Comparison of ENCODE assay signal across 8 cellular contexts in genomic region chr22:36160499-36160942, GRCh38. TPM values are rescaled to one million over a fixed set of nuclear protein-coding genes. Genes with fewer than 3 reads are reported as not detected.
DNase-seq lines count a peak whose midpoint lies in the region; ATAC-seq and TF ChIP-seq lines count a peak whose summit lies in the region.

Gene APOL3, minus strand, starts transcription at chr22:36160755. Its CDS starts 11,700 bp downstream, at chr22:36149055.

- TF ChIP-seq CTCF in AG10803 (conservative IDR thresholded peaks at IDR 0.05; ENCODE audit: low read length) (no peak), IMR-90 (conservative IDR thresholded peaks at IDR 0.05; ENCODE audit: low read depth, low read length) (no peak)

- H3K79me1 ChIP-seq in IMR-90 (ENCODE audit: low read depth in 1 of 2, low read length in 2 of 2), result peaks cover 0 to 7% of the 10 kb centered on the region in 2 experiments; a peak in 1 of 4 replicates

- 75% methylated on average over 1 of the region's 3 CpGs; no CpG with 5 or more reads in 1 of the 2 experiments for WGBS in IMR-90 (ENCODE audit: extremely low coverage in 2 of 2, insufficient read length in 1 of 2), 2 experiments

- H3K18ac ChIP-seq in IMR-90 (ENCODE audit: low read depth, low read length), result no peak within 1 kb of the TSS

- H4K91ac ChIP-seq in IMR-90 (ENCODE audit: insufficient read depth, low read depth, low read length), result no peak within 1 kb of the TSS; the same call in 1 of the 2 replicates

- H2AFZ ChIP-seq in IMR-90 (replicated peaks; ENCODE audit: low read length, poor library complexity), result peak within 1 kb of the TSS; percentile 80

- DNase-seq in AG10803 (ENCODE audit: low read depth) (peak; percentile 71), IMR-90 (peak; percentile 47), left ventricle myocardium superior (peak; percentile 85)
- DNase-seq in activated naive CD8-positive, alpha-beta T cell treated with anti-CD3 and anti-CD28 coated beads for 36 hours, result peak; percentile 58
- DNase-seq in stimulated activated CD4-positive, alpha-beta T cell treated with anti-CD3 and anti-CD28 coated beads, Interleukin-4, amount 100 ng/mL, for 24 hours, result peak; percentile 54

- H3K4me1 Mint-ChIP-seq in activated naive CD8-positive, alpha-beta T cell treated with anti-CD3 and anti-CD28 coated beads for 36 hours, result peaks cover 91% of the 10 kb centered on the region

- H2BK20ac ChIP-seq in IMR-90 (ENCODE audit: low read depth, low read length), result no peak within 1 kb of the TSS

- peaks cover 23% of the 10 kb centered on the region for H3K36me3 Mint-ChIP-seq in activated naive CD8-positive, alpha-beta T cell treated with anti-CD3 and anti-CD28 coated beads for 36 hours

- no peak for TF ChIP-seq RAD21 in IMR-90 (IDR thresholded peaks at IDR 0.05; ENCODE audit: low read length)

- H3K4me3 ChIP-seq in AG10803 (ENCODE audit: low read length) (peak within 1 kb of the TSS; percentile 54), IMR-90 (ENCODE audit: insufficient read depth, low read depth, low read length) (no peak within 1 kb of the TSS)

- H3K56ac ChIP-seq in IMR-90 (ENCODE audit: extremely low read depth, insufficient read depth, low read length), result no peak within 1 kb of the TSS

- H3K9me3 Mint-ChIP-seq in activated naive CD8-positive, alpha-beta T cell treated with anti-CD3 and anti-CD28 coated beads for 36 hours, result no peaks in the 10 kb centered on the region

- H2AK9ac ChIP-seq in IMR-90 (replicated peaks; ENCODE audit: low read depth, low read length, poor library complexity), result peak within 1 kb of the TSS; percentile 39

- CTCF ChIA-PET in IMR-90 (lab: Yijun Ruan, JAX), result interaction anchor here (1.7 kb wide), 1 partner anchor 20 kb away, joined by 7 read pairs; no protein-coding TSS in a partner anchor

- no peak within 1 kb of the TSS; the same call in 1 of the 2 replicates for H2AK5ac ChIP-seq in IMR-90 (ENCODE audit: low read depth, low read length)

- no peak within 1 kb of the TSS for H2BK5ac ChIP-seq in IMR-90 (ENCODE audit: low read depth, low read length, poor library complexity, severe bottlenecking)

- no peak within 1 kb of the TSS for H2BK15ac ChIP-seq in IMR-90 (ENCODE audit: low read depth, low read length)

- peak within 1 kb of the TSS; percentile 25; the same call in 1 of the 2 replicates for H3K4ac ChIP-seq in IMR-90 (ENCODE audit: low read depth, low read length)

- intact Hi-C loops in IMR-90 (cut with micrococcal nuclease), result no loop called here
- intact Hi-C loops in left ventricle myocardium superior (cut with micrococcal nuclease), result no loop called here

- dilution Hi-C loops in IMR-90 (cut with HindIII; ENCODE audit: low sequenced_read_pairs, unreplicated experiment), result no loop called here

- POLR2A ChIA-PET in IMR-90 (lab: Charles Lee; ENCODE audit: unreplicated experiment), result no interaction called here

- peaks cover 21% of the 10 kb centered on the region for H3K27me3 ChIP-seq in IMR-90 (ENCODE audit: control insufficient read depth, insufficient read depth, low read length)

- H3K27ac Mint-ChIP-seq in activated naive CD8-positive, alpha-beta T cell treated with anti-CD3 and anti-CD28 coated beads for 36 hours, result peak within 1 kb of the TSS; percentile 99

- H4K8ac ChIP-seq in IMR-90 (ENCODE audit: low read depth in 2 of 2, low read length in 2 of 2), result peak within 1 kb of the TSS in 1 of 2 experiments; percentile 40; a peak in 1 of 4 replicates

- H3K27me3 Mint-ChIP-seq in activated naive CD8-positive, alpha-beta T cell treated with anti-CD3 and anti-CD28 coated beads for 36 hours, result no peaks in the 10 kb centered on the region

- no peak within 1 kb of the TSS for H3K27ac ChIP-seq in IMR-90 (ENCODE audit: insufficient read depth, low read length)

- BruUV-seq in IMR-90 (replicated peaks; lab: Mats Ljungman, UMichigan), result no TSS peak

- peak within 1 kb of the TSS; percentile 58 for H3K4me2 ChIP-seq in IMR-90 (ENCODE audit: low read depth, low read length)

- no peak for TF ChIP-seq POLR2A in IMR-90 (IDR thresholded peaks at IDR 0.05; ENCODE audit: low read depth, low read length)

- ATAC-seq in IMR-90 (ENCODE audit: low read depth), result 0 out of 2 replicates have a peak, but pooled peaks have one; percentile 7
- peak; percentile 74 for ATAC-seq in left ventricle myocardium superior
- ATAC-seq in HG03280 (IDR thresholded peaks at IDR 0.05; ENCODE audit: unreplicated experiment), result no peak
- ATAC-seq in HG02970 (IDR thresholded peaks at IDR 0.05; ENCODE audit: low FRiP score, unreplicated experiment), result no peak
- no peak for ATAC-seq in HG02870 (IDR thresholded peaks at IDR 0.05; ENCODE audit: unreplicated experiment)

- H3K14ac ChIP-seq in IMR-90 (replicated peaks; ENCODE audit: low read depth, low read length), result no peak within 1 kb of the TSS

- H4K5ac ChIP-seq in IMR-90 (ENCODE audit: low read depth, low read length), result peak within 1 kb of the TSS; percentile 65; the same call in 1 of the 2 replicates

- H3K23ac ChIP-seq in IMR-90 (ENCODE audit: low read depth, low read length), result 0 out of 2 replicates have a peak within 1 kb of the TSS, but pooled peaks have one; percentile 31

- H3K4me3 Mint-ChIP-seq in activated naive CD8-positive, alpha-beta T cell treated with anti-CD3 and anti-CD28 coated beads for 36 hours, result peak within 1 kb of the TSS; percentile 87

- peaks cover 10% of the 10 kb centered on the region; the same call in 1 of the 2 replicates for H3K9me1 ChIP-seq in IMR-90 (ENCODE audit: insufficient read depth, low read length)

- H3K4me1 ChIP-seq in IMR-90 (ENCODE audit: control insufficient read depth, insufficient read depth, low read length), result peaks cover 11% of the 10 kb centered on the region; the same call in 1 of the 2 replicates

- H3K9me3 ChIP-seq in IMR-90 (ENCODE audit: control insufficient read depth, insufficient read depth, low read length), result no peaks in the 10 kb centered on the region

- H4K20me1 ChIP-seq in IMR-90 (ENCODE audit: insufficient read depth, low read length), result no peaks in the 10 kb centered on the region

- H3K36me3 ChIP-seq in IMR-90 (ENCODE audit: control insufficient read depth, insufficient read depth, low read length), result no peaks in the 10 kb centered on the region

- no peak within 1 kb of the TSS for H3K9ac ChIP-seq in IMR-90 (ENCODE audit: low read depth, low read length)

- peak within 1 kb of the TSS; percentile 3; the same call in 1 of the 2 replicates for H2BK120ac ChIP-seq in IMR-90 (ENCODE audit: low read depth, low read length)

- in situ Hi-C loops in IMR-90 (cut with MboI; ENCODE audit: low sequenced_read_pairs), result no loop called here

TF ChIP-seq in IMR-90, 13 proteins besides CTCF, POLR2A, EP300 and RAD21:
- TF ChIP-seq ELK1 (IDR thresholded peaks at IDR 0.05; ENCODE audit: borderline replicate concordance, low read depth, low read length), result no peak
- no peak for TF ChIP-seq MAFK (IDR thresholded peaks at IDR 0.05; ENCODE audit: low read depth, low read length)
- TF ChIP-seq MXI1 (IDR thresholded peaks at IDR 0.05; ENCODE audit: borderline replicate concordance, low read depth, low read length), result no peak
- TF ChIP-seq CHD1 (IDR thresholded peaks at IDR 0.05; ENCODE audit: low read depth, low read length), result no peak
- TF ChIP-seq FOS (IDR thresholded peaks at IDR 0.05; ENCODE audit: low read depth, low read length), result no peak
- TF ChIP-seq RCOR1 (IDR thresholded peaks at IDR 0.05; ENCODE audit: insufficient replicate concordance, low read length), result no peak
- TF ChIP-seq, protein P1, sequence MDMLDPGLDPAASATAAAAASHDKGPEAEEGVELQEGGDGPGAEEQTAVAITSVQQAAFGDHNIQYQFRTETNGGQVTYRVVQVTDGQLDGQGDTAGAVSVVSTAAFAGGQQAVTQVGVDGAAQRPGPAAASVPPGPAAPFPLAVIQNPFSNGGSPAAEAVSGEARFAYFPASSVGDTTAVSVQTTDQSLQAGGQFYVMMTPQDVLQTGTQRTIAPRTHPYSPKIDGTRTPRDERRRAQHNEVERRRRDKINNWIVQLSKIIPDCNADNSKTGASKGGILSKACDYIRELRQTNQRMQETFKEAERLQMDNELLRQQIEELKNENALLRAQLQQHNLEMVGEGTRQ (IDR thresholded peaks at IDR 0.05; ENCODE audit: low read depth, low read length), result no peak
- TF ChIP-seq BHLHE40 (IDR thresholded peaks at IDR 0.05; ENCODE audit: low read depth, low read length), result no peak
- TF ChIP-seq NFE2L2 (IDR thresholded peaks at IDR 0.05; ENCODE audit: low read depth, low read length), result no peak
- TF ChIP-seq CEBPB (IDR thresholded peaks at IDR 0.05; ENCODE audit: low read depth, low read length), result no peak
- no peak for TF ChIP-seq MAZ (IDR thresholded peaks at IDR 0.05; ENCODE audit: borderline replicate concordance, low read depth, low read length)
- TF ChIP-seq RFX5 (IDR thresholded peaks at IDR 0.05; ENCODE audit: low read depth, low read length), result no peak
- no peak for TF ChIP-seq SMC3 (IDR thresholded peaks at IDR 0.05; ENCODE audit: low read depth, low read length)

RNA-seq across cellular contexts. Expression of gene APOL3, which starts in this region (rescaled TPM):
- 1.7 and 2.3 TPM in 2 replicates for total RNA-seq in IMR-90 (2012; rRNA removed)
- polyA plus RNA-seq in IMR-90 (2012; rRNA removed), result 0.72 and 1.4 TPM in 2 replicates
- 0.84 and 1.4 TPM in 2 replicates for polyA plus RNA-seq in IMR-90 (2012; cell fraction: cytosol; rRNA removed)
- polyA plus RNA-seq in IMR-90 (2012; cell fraction: nucleus; rRNA removed; ENCODE audit: low replicate concordance), result 1.4 and 2.2 TPM in 2 replicates
- 10 to 100 TPM; 55.0 to 56.3 TPM for total RNA-seq in activated naive CD8-positive, alpha-beta T cell treated with anti-CD3 and anti-CD28 coated beads for 36 hours
- 29.5 TPM for total RNA-seq in left ventricle myocardium superior

Comparison
In these comparisons a context has a peak if more than half of its experiments do, and no peak if none do; other contexts are left out.
1. ATAC-seq: peak in IMR-90 (single experiment) and left ventricle myocardium superior (single experiment); none in HG03280 (single experiment), HG02970 (single experiment) and HG02870 (single experiment).
2. Peak in every context shown above with its lines, with median percentiles within 50 percentile points of each other: DNase-seq.